In genomic region chr3:148254402-148254801, GRCh38 we compare ENCODE assay signal across 7 cellular contexts.
"Had no signal": no experiment of that assay in that cellular context is flagged by ENCODE, and none has a peak within 500 bp of the region (broad histone marks: within the 10 kb centered on the region; RNA-seq: fewer than 3 reads in every experiment).

No MANE protein-coding gene starts in this region.

- ATAC-seq: K562 had no signal

- H3K4me3 ChIP-seq: K562 had no signal

- FAIRE-seq: HTR-8/SVneo, K562 had no signal

- H3K4me1 Mint-ChIP-seq: IgD-negative memory B cell had no signal

- H3K27ac Mint-ChIP-seq: IgD-negative memory B cell had no signal

- DNase-seq: IMR-90, KBM-7, KG1 had no signal

- H3K4me3 Mint-ChIP-seq: IgD-negative memory B cell had no signal

- H3K27ac ChIP-seq: HL-60 had no signal

- H3K36me3 Mint-ChIP-seq: IgD-negative memory B cell had no signal
